Comparison of ENCODE assay signal across 37 cellular contexts in the genomic region with DNA sequence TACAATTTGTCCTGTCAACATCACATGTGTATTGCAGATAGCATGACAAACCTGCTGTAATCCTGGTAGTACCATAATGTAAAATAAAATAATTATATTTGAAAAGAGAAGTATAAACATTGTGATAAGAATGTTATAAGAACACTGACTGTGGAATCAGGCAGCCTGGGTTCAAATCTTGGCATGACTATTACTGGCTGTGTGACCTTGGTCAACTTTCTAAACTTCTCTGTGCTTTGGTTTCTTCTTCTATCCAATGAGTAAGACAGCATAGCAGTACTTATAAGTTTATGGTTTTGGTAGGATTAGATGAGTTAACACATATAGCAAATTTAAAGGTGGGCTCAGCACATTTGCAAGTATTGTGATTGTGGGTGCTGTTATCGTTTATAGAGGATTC.
"Had no signal": no experiment of that assay in that cellular context is flagged by ENCODE, and none has a peak within 500 bp of the region (broad histone marks: within the 10 kb centered on the region; RNA-seq: fewer than 3 reads in every experiment).

No MANE protein-coding gene starts in this region.

- H3K4me1 Mint-ChIP-seq: activated CD4-positive, alpha-beta T cell treated with anti-CD3 and anti-CD28 coated beads for 36 hours; activated CD4-positive, alpha-beta T cell treated with anti-CD3 and anti-CD28 coated beads, Interleukin-2, amount 10 ng/mL, durations not matched to agents 24 days and 14 days; activated CD8-positive, alpha-beta memory T cell treated with anti-CD3 and anti-CD28 coated beads, Interleukin-2, amount 10 ng/mL, durations not matched to agents 7 days and 5 days; activated naive CD4-positive, alpha-beta T cell treated with anti-CD3 and anti-CD28 coated beads, Interleukin-2, amount 50 U/mL, for 24 hours; activated naive CD8-positive, alpha-beta T cell treated with anti-CD3 and anti-CD28 coated beads for 36 hours; activated naive CD8-positive, alpha-beta T cell treated with anti-CD3 and anti-CD28 coated beads, Interleukin-2, amount 50 U/mL, for 24 hours had no signal

- H3K9me3 ChIP-seq: adrenal gland, body of pancreas, breast epithelium, colonic mucosa had no signal

- H3K36me3 ChIP-seq: adrenal gland, breast epithelium, cardiac muscle cell, colonic mucosa, WERI-Rb-1 had no signal

- H3K9me3 Mint-ChIP-seq: activated CD4-positive, alpha-beta memory T cell treated with anti-CD3 and anti-CD28 coated beads for 36 hours; activated CD4-positive, alpha-beta T cell treated with anti-CD3 and anti-CD28 coated beads, Interleukin-2, amount 10 ng/mL, durations not matched to agents 24 days and 14 days; activated naive CD4-positive, alpha-beta T cell treated with anti-CD3 and anti-CD28 coated beads for 36 hours; activated naive CD4-positive, alpha-beta T cell treated with anti-CD3 and anti-CD28 coated beads, Interleukin-2, amount 50 U/mL, for 24 hours; activated naive CD8-positive, alpha-beta T cell treated with anti-CD3 and anti-CD28 coated beads for 36 hours; activated naive CD8-positive, alpha-beta T cell treated with anti-CD3 and anti-CD28 coated beads, Interleukin-2, amount 50 U/mL, for 24 hours; activated T-helper 1 cell treated with anti-CD3 and anti-CD28 coated beads, Interleukin-12 subunit alpha, Interleukin-12 subunit beta, Interleukin-2, Interleukin-4 antibody, amounts not matched to agents 30 ng/mL and 10 ng/mL and 1 ng/mL, durations not matched to agents 14 hours and 24 hours and 36 hours; activated T-helper 2 cell treated with anti-CD3 and anti-CD28 coated beads, Interferon-gamma antibody, Interleukin-2, Interleukin-4, amounts not matched to agents 10 μg/mL and 5 μg/mL and 100 μg/mL, durations not matched to agents 14 hours and 24 hours and 36 hours; T-helper 2 cell treated with Interferon-gamma antibody and Interleukin-4, amounts not matched to agents 5 μg/mL and 100 μg/mL, for 36 hours had no signal

- ATAC-seq: activated CD4-positive, alpha-beta T cell treated with anti-CD3 and anti-CD28 coated beads for 36 hours; activated CD8-positive, alpha-beta memory T cell treated with anti-CD3 and anti-CD28 coated beads, Interleukin-2, amount 10 ng/mL, durations not matched to agents 7 days and 5 days; activated CD8-positive, alpha-beta T cell treated with anti-CD3 and anti-CD28 coated beads, Interleukin-2, amount 10 ng/mL, durations not matched to agents 7 days and 5 days; activated naive CD8-positive, alpha-beta T cell treated with anti-CD3 and anti-CD28 coated beads, Interleukin-2, amount 50 U/mL, for 24 hours; esophagus mucosa; T-helper 17 cell had no signal

- H3K27ac ChIP-seq: adrenal gland, cardiac muscle cell, WERI-Rb-1 had no signal

- FAIRE-seq: endometrium, endothelial cell of umbilical vein, frontal cortex had no signal

- H3K4me3 ChIP-seq: adrenal gland, body of pancreas, breast epithelium, cardiac muscle cell, colonic mucosa had no signal

- H3K27me3 ChIP-seq: adrenal gland, body of pancreas, breast epithelium, cardiac muscle cell, colonic mucosa had no signal

- H3K36me3 Mint-ChIP-seq: activated CD4-positive, alpha-beta memory T cell treated with anti-CD3 and anti-CD28 coated beads for 36 hours; activated CD8-positive, alpha-beta memory T cell treated with anti-CD3 and anti-CD28 coated beads, Interleukin-2, amount 10 ng/mL, durations not matched to agents 7 days and 5 days; activated naive CD4-positive, alpha-beta T cell treated with anti-CD3 and anti-CD28 coated beads, Interleukin-2, amount 50 U/mL, for 24 hours; activated naive CD8-positive, alpha-beta T cell treated with anti-CD3 and anti-CD28 coated beads for 36 hours had no signal

- DNase-seq: activated CD4-positive, alpha-beta memory T cell treated with anti-CD3 and anti-CD28 coated beads for 36 hours; activated CD4-positive, alpha-beta T cell treated with anti-CD3 and anti-CD28 coated beads for 36 hours; activated CD4-positive, alpha-beta T cell treated with anti-CD3 and anti-CD28 coated beads, Interleukin-2, amount 10 ng/mL, durations not matched to agents 24 days and 14 days; activated CD4-positive, CD25-positive, alpha-beta regulatory T cell; activated CD4-positive, CD25-positive, alpha-beta regulatory T cell treated with anti-CD3 and anti-CD28 coated beads, Interleukin-2, amount 50 U/mL, for 72 hours; activated CD8-positive, alpha-beta memory T cell treated with anti-CD3 and anti-CD28 coated beads, Interleukin-2, amount 10 ng/mL, durations not matched to agents 7 days and 5 days; activated CD8-positive, alpha-beta memory T cell treated with anti-CD3 and anti-CD28 coated beads, Interleukin-2, amount 50 U/mL, for 4 hours; activated CD8-positive, alpha-beta T cell treated with anti-CD3 and anti-CD28 coated beads, Interleukin-2, amount 10 ng/mL, durations not matched to agents 7 days and 5 days; activated effector memory CD4-positive, alpha-beta T cell treated with anti-CD3 and anti-CD28 coated beads, Interleukin-2, amount 50 U/mL, for 16 hours; activated naive CD4-positive, alpha-beta T cell treated with anti-CD3 and anti-CD28 coated beads for 36 hours; activated naive CD8-positive, alpha-beta T cell treated with anti-CD3 and anti-CD28 coated beads for 36 hours; activated naive CD8-positive, alpha-beta T cell treated with anti-CD3 and anti-CD28 coated beads, Interleukin-2, amount 50 U/mL, for 24 hours; activated T-cell treated with anti-CD3 and anti-CD28 coated beads, Interleukin-2, amount 50 U/mL, for 1 hour; activated T-cell treated with anti-CD3 and anti-CD28 coated beads, Interleukin-2, amount 50 U/mL, for 48 hours; adrenal gland; amygdala; aorta; central memory CD4-positive, alpha-beta T cell; cerebellar nuclear complex; effector CD8-positive, alpha-beta T cell; foreskin fibroblast; head of caudate nucleus; T-helper 17 cell; T1000; WERI-Rb-1 had no signal

- H3K4me3 Mint-ChIP-seq: activated CD4-positive, alpha-beta memory T cell treated with anti-CD3 and anti-CD28 coated beads for 36 hours; activated CD4-positive, alpha-beta T cell treated with anti-CD3 and anti-CD28 coated beads for 36 hours; activated CD4-positive, alpha-beta T cell treated with anti-CD3 and anti-CD28 coated beads, Interleukin-2, amount 10 ng/mL, durations not matched to agents 24 days and 14 days; activated CD8-positive, alpha-beta memory T cell treated with anti-CD3 and anti-CD28 coated beads, Interleukin-2, amount 10 ng/mL, durations not matched to agents 7 days and 5 days; activated CD8-positive, alpha-beta T cell treated with anti-CD3 and anti-CD28 coated beads, Interleukin-2, amount 10 ng/mL, durations not matched to agents 7 days and 5 days; activated naive CD4-positive, alpha-beta T cell treated with anti-CD3 and anti-CD28 coated beads for 36 hours; activated naive CD4-positive, alpha-beta T cell treated with anti-CD3 and anti-CD28 coated beads, Interleukin-2, amount 50 U/mL, for 24 hours; activated naive CD8-positive, alpha-beta T cell treated with anti-CD3 and anti-CD28 coated beads for 36 hours; activated naive CD8-positive, alpha-beta T cell treated with anti-CD3 and anti-CD28 coated beads, Interleukin-2, amount 50 U/mL, for 24 hours; activated T-helper 1 cell treated with anti-CD3 and anti-CD28 coated beads, Interleukin-12 subunit alpha, Interleukin-12 subunit beta, Interleukin-2, Interleukin-4 antibody, amounts not matched to agents 30 ng/mL and 10 ng/mL and 1 ng/mL, durations not matched to agents 14 hours and 24 hours and 36 hours; T-helper 17 cell; T-helper 2 cell treated with Interferon-gamma antibody and Interleukin-4, amounts not matched to agents 5 μg/mL and 100 μg/mL, for 36 hours had no signal

- H3K27ac Mint-ChIP-seq: activated CD4-positive, alpha-beta memory T cell treated with anti-CD3 and anti-CD28 coated beads for 36 hours; activated CD4-positive, alpha-beta T cell treated with anti-CD3 and anti-CD28 coated beads for 36 hours; activated CD4-positive, alpha-beta T cell treated with anti-CD3 and anti-CD28 coated beads, Interleukin-2, amount 10 ng/mL, durations not matched to agents 24 days and 14 days; activated CD8-positive, alpha-beta memory T cell treated with anti-CD3 and anti-CD28 coated beads, Interleukin-2, amount 10 ng/mL, durations not matched to agents 7 days and 5 days; activated CD8-positive, alpha-beta T cell treated with anti-CD3 and anti-CD28 coated beads, Interleukin-2, amount 10 ng/mL, durations not matched to agents 7 days and 5 days; activated naive CD4-positive, alpha-beta T cell treated with anti-CD3 and anti-CD28 coated beads for 36 hours; activated naive CD4-positive, alpha-beta T cell treated with anti-CD3 and anti-CD28 coated beads, Interleukin-2, amount 50 U/mL, for 24 hours; activated naive CD8-positive, alpha-beta T cell treated with anti-CD3 and anti-CD28 coated beads for 36 hours; activated naive CD8-positive, alpha-beta T cell treated with anti-CD3 and anti-CD28 coated beads, Interleukin-2, amount 50 U/mL, for 24 hours; activated T-helper 1 cell treated with anti-CD3 and anti-CD28 coated beads, Interleukin-12 subunit alpha, Interleukin-12 subunit beta, Interleukin-2, Interleukin-4 antibody, amounts not matched to agents 30 ng/mL and 10 ng/mL and 1 ng/mL, durations not matched to agents 14 hours and 24 hours and 36 hours; activated T-helper 2 cell treated with anti-CD3 and anti-CD28 coated beads, Interferon-gamma antibody, Interleukin-2, Interleukin-4, amounts not matched to agents 10 μg/mL and 5 μg/mL and 100 μg/mL, durations not matched to agents 14 hours and 24 hours and 36 hours; T-helper 17 cell; T-helper 2 cell treated with Interferon-gamma antibody and Interleukin-4, amounts not matched to agents 5 μg/mL and 100 μg/mL, for 36 hours had no signal
